Comparison of ENCODE assay signal across 8 cellular contexts in the genomic region with DNA sequence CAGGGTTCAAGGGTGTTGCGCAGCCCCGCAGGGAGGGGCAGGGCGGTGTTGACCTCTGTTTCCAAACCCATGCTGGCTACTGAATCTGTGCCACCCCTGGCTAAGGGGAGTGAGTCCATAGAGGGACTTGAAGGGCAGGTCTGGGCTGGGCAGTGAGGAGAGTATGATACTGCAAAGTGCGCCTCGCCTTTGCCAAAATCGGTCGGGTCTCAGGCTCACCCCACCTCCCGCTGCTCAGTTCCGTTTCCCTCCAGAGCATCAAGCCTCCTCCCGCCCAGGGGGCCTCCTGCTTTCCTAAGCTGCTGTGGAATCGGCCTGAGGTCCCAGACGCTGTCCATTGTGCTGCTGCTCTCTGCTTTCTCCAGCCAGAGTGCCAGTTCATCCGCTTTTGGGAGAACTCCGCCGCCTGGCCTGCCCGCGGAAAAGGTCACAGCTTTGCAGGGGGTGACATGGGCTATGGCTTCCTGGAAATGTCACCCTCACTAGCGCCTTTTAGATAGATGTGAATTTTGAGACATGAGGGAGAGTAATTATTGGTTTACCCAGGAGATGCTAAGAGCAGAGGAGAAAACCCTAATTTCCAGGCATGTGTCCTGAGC.
DNase-seq lines count a peak whose midpoint lies in the region; ATAC-seq and TF ChIP-seq lines count a peak whose summit lies in the region.

No MANE protein-coding gene starts in this region.

- peak overlapping the region; percentile 93 for H3K4me3 Mint-ChIP-seq in activated CD4-positive, alpha-beta memory T cell treated with anti-CD3 and anti-CD28 coated beads, Interleukin-2, amount 10 ng/mL, durations not matched to agents 7 days and 5 days

- POLR2A ChIA-PET in activated CD4-positive, alpha-beta memory T cell treated with anti-CD3 and anti-CD28 coated beads, Interleukin-2, amount 10 ng/mL, durations not matched to agents 7 days and 5 days (lab: Charles Lee): no interaction called here

- peak; percentile 4 for DNase-seq in activated T-cell treated with anti-CD3 and anti-CD28 coated beads for 1 hour (ENCODE audit: low read depth)
- DNase-seq in activated T-cell treated with anti-CD3 and anti-CD28 coated beads for 4 hours: no peak
- DNase-seq in activated CD4-positive, alpha-beta memory T cell treated with anti-CD3 and anti-CD28 coated beads, Interleukin-2, amount 10 ng/mL, durations not matched to agents 7 days and 5 days: peak; percentile 22
- peak; percentile 17 to 63 for DNase-seq in foreskin fibroblast
- DNase-seq in omental fat pad (ENCODE audit: low spot score): no peak
- DNase-seq in 8988T: no peak
- no peak for DNase-seq in NCI-H1092 treated with DMSO at 0.1 percent for 48 hours (lab: John Stamatoyannopoulos, UW)

- H3K9me3 Mint-ChIP-seq in activated CD4-positive, alpha-beta memory T cell treated with anti-CD3 and anti-CD28 coated beads, Interleukin-2, amount 10 ng/mL, durations not matched to agents 7 days and 5 days: peaks cover 2% of the 10 kb centered on the region

- peak; percentile 2 for ATAC-seq in HG03442 (IDR thresholded peaks at IDR 0.05; ENCODE audit: unreplicated experiment)
- peak; percentile 27 for ATAC-seq in omental fat pad (ENCODE audit: low FRiP score)

- H3K4me3 ChIP-seq in foreskin fibroblast (ENCODE audit: low read depth in 1 of 2, low read length in 2 of 2): peak overlapping the region; percentile 57 to 98

- H3K4me1 Mint-ChIP-seq in activated CD4-positive, alpha-beta memory T cell treated with anti-CD3 and anti-CD28 coated beads, Interleukin-2, amount 10 ng/mL, durations not matched to agents 7 days and 5 days: peaks cover 30% of the 10 kb centered on the region

- peak overlapping the region; percentile 91 for H3K27ac Mint-ChIP-seq in activated CD4-positive, alpha-beta memory T cell treated with anti-CD3 and anti-CD28 coated beads, Interleukin-2, amount 10 ng/mL, durations not matched to agents 7 days and 5 days

- peaks cover 35% of the 10 kb centered on the region for H3K36me3 Mint-ChIP-seq in activated CD4-positive, alpha-beta memory T cell treated with anti-CD3 and anti-CD28 coated beads, Interleukin-2, amount 10 ng/mL, durations not matched to agents 7 days and 5 days (ENCODE audit: low read depth)

- TF ChIP-seq CTCF in foreskin fibroblast (IDR thresholded peaks at IDR 0.05; ENCODE audit: low read depth, low read length) (no peak), omental fat pad (IDR thresholded peaks at IDR 0.05) (no peak)

- no peaks in the 10 kb centered on the region for H3K27me3 Mint-ChIP-seq in activated CD4-positive, alpha-beta memory T cell treated with anti-CD3 and anti-CD28 coated beads, Interleukin-2, amount 10 ng/mL, durations not matched to agents 7 days and 5 days

- CTCF ChIA-PET in activated CD4-positive, alpha-beta memory T cell treated with anti-CD3 and anti-CD28 coated beads, Interleukin-2, amount 10 ng/mL, durations not matched to agents 7 days and 5 days (lab: Charles Lee): interaction anchor here (1.6 kb wide), 1 partner anchor 17 kb away, joined by 4 read pairs; no protein-coding TSS in a partner anchor

Comparison
In these comparisons a context has a peak if more than half of its experiments do, and no peak if none do; other contexts are left out.
1. DNase-seq: peak in activated T-cell treated with anti-CD3 and anti-CD28 coated beads for 1 hour (single experiment), activated CD4-positive, alpha-beta memory T cell treated with anti-CD3 and anti-CD28 coated beads, Interleukin-2, amount 10 ng/mL, durations not matched to agents 7 days and 5 days (single experiment) and foreskin fibroblast (2 of 2); none in activated T-cell treated with anti-CD3 and anti-CD28 coated beads for 4 hours (single experiment), omental fat pad (single experiment), 8988T (single experiment) and NCI-H1092 treated with DMSO at 0.1 percent for 48 hours (single experiment).